9 cellular contexts compared by ENCODE assay signal in the genomic region with DNA sequence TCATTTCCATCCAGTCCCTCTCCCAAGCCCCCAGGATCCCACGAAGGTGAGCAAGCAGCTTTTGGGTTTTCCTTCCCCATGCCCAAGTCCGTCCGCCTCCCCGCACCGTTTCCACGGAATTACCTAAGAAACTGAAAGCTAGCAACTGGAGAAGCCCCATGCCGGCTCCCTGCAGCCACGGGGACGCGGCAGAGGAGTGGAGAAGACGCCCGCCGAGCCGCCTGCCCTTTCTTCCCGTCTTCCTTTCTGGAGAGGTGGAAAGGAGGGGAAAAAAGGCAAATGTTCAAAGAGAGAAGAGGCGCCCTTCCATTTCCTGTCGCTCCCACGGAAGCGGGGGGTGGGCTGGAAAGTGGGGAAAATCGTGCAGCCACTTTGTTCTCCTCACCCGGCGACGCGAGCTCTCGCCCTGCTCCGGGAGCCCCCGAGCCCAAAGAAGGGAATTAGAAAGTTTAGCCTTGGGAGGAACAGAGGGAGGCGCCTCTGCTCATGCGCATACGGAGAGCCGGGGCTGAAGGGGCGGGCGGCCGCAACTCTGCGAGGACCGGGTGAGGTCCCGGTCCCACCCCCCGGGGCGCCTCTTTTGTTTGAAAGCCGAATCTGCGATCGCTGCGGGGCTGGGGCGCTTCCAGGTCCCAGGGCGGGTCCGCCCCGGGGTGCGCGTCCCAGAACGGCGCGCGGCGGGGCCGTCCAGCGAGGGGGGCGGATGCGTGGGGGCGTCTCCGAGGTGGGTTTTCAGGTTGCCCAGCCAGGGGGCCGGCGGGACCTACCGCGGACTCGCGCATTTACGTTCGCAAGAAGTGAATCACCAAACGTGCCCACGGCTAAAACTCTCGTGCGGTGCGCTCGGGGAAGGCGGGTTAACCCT. TPM values are rescaled to one million over a fixed set of nuclear protein-coding genes. Genes with fewer than 3 reads are reported as not detected.
A peak's percentile ranks its signal among the peaks of the same experiment; 100 is the strongest.
DNase-seq lines count a peak whose midpoint lies in the region; ATAC-seq and TF ChIP-seq lines count a peak whose summit lies in the region.
"Had no signal": no experiment of that assay in that cellular context is flagged by ENCODE, and none has a peak within 500 bp of the region (broad histone marks: within the 10 kb centered on the region; RNA-seq: fewer than 3 reads in every experiment).

A gene (minus strand): TSS at position 436 of the 865 bp plus-strand sequence. CDS start 276 bp downstream, at position 160.

- TF ChIP-seq CTCF in activated CD8-positive, alpha-beta T cell treated with anti-CD3 and anti-CD28 coated beads for 36 hours (IDR thresholded peaks at IDR 0.05), result no peak

- H3K4me3 ChIP-seq in naive thymus-derived CD4-positive, alpha-beta T cell (ENCODE audit: low read length), result peak within 1 kb of the TSS; percentile 20

- peaks cover 0 to 3% of the 10 kb centered on the region in 2 donors for H3K4me1 ChIP-seq in naive thymus-derived CD4-positive, alpha-beta T cell (ENCODE audit: control insufficient read depth in 2 of 2, insufficient read depth in 2 of 2, low read length in 2 of 2)

- peaks cover 57% of the 10 kb centered on the region for H3K27me3 Mint-ChIP-seq in activated CD8-positive, alpha-beta T cell treated with anti-CD3 and anti-CD28 coated beads for 36 hours
- peaks cover 50 to 87% (median 58%) of the 10 kb centered on the region in 5 donors for H3K27me3 Mint-ChIP-seq in naive thymus-derived CD4-positive, alpha-beta T cell

- intact Hi-C loops in activated CD8-positive, alpha-beta T cell treated with anti-CD3 and anti-CD28 coated beads for 36 hours (cut with micrococcal nuclease), result no loop called here
- intact Hi-C loops in naive thymus-derived CD4-positive, alpha-beta T cell (cut with micrococcal nuclease), result no loop called here

- no peaks in the 10 kb centered on the region for H3K9me3 Mint-ChIP-seq in activated CD8-positive, alpha-beta T cell treated with anti-CD3 and anti-CD28 coated beads for 36 hours
- peaks cover 0 to 3% (median 0%) of the 10 kb centered on the region in 11 donors for H3K9me3 Mint-ChIP-seq in naive thymus-derived CD4-positive, alpha-beta T cell

- H3K36me3 Mint-ChIP-seq in activated CD8-positive, alpha-beta T cell treated with anti-CD3 and anti-CD28 coated beads for 36 hours (ENCODE audit: low read depth), result no peaks in the 10 kb centered on the region
- peaks cover 0 to 5% (median 0%) of the 10 kb centered on the region in 5 donors for H3K36me3 Mint-ChIP-seq in naive thymus-derived CD4-positive, alpha-beta T cell

- peak; percentile 66 for DNase-seq in DMS 273 treated with DMSO at 0.1 percent for 48 hours (lab: John Stamatoyannopoulos, UW)
- DNase-seq in Kasumi-1 (lab: John Stamatoyannopoulos, UW), result peak; percentile 67 to 74
- DNase-seq in activated CD8-positive, alpha-beta T cell treated with anti-CD3 and anti-CD28 coated beads for 36 hours, result peak; percentile 34
- DNase-seq in fibroblast of peridontal ligament (ENCODE audit: extremely low read depth), result peak; percentile 63
- DNase-seq in naive thymus-derived CD4-positive, alpha-beta T cell, result no peak
- DNase-seq in NOMO-1 treated with DMSO at 0.1 percent for 48 hours (lab: John Stamatoyannopoulos, UW; ENCODE audit: unreplicated experiment), result no peak

- CTCF ChIA-PET in activated CD8-positive, alpha-beta T cell treated with anti-CD3 and anti-CD28 coated beads for 36 hours (lab: Charles Lee), result interaction anchor here (0.9 to 1.7 kb wide), 3 partner anchors 14 to 94 kb away, joined by 3 to 4 read pairs (median 3); no protein-coding TSS in a partner anchor
- CTCF ChIA-PET in naive thymus-derived CD4-positive, alpha-beta T cell (lab: Charles Lee), result no interaction called here

- no peaks in the 10 kb centered on the region for H3K9me3 ChIP-seq in naive thymus-derived CD4-positive, alpha-beta T cell (ENCODE audit: control insufficient read depth in 2 of 3, low read length in 3 of 3)

- peak; percentile 64 for ATAC-seq in activated CD8-positive, alpha-beta T cell treated with anti-CD3 and anti-CD28 coated beads for 36 hours
- no peak for ATAC-seq in naive thymus-derived CD4-positive, alpha-beta T cell
- no peak for ATAC-seq in GM21447 (IDR thresholded peaks at IDR 0.05; ENCODE audit: unreplicated experiment)
- ATAC-seq in HG03442 (IDR thresholded peaks at IDR 0.05; ENCODE audit: unreplicated experiment), result no peak

- peak within 1 kb of the TSS; percentile 68 for H3K4me3 Mint-ChIP-seq in activated CD8-positive, alpha-beta T cell treated with anti-CD3 and anti-CD28 coated beads for 36 hours
- H3K4me3 Mint-ChIP-seq in naive thymus-derived CD4-positive, alpha-beta T cell, result peak within 1 kb of the TSS; percentile 68 to 89 (median 79)

- H3K27me3 ChIP-seq in naive thymus-derived CD4-positive, alpha-beta T cell (ENCODE audit: control insufficient read depth in 2 of 2, insufficient read depth in 2 of 2, low read length in 2 of 2), result peaks cover 0 to 13% of the 10 kb centered on the region in 2 donors

- H3K4me1 Mint-ChIP-seq in activated CD8-positive, alpha-beta T cell treated with anti-CD3 and anti-CD28 coated beads for 36 hours (ENCODE audit: low read depth), result peaks cover 19% of the 10 kb centered on the region
- H3K4me1 Mint-ChIP-seq in naive thymus-derived CD4-positive, alpha-beta T cell, result peaks cover 12 to 33% (median 24%) of the 10 kb centered on the region in 7 donors

- POLR2A ChIA-PET in activated CD8-positive, alpha-beta T cell treated with anti-CD3 and anti-CD28 coated beads for 36 hours (lab: Charles Lee), result interaction anchor here (0.8 to 1.1 kb wide), 2 partner anchors 16 to 112 kb away, joined by 3 to 4 read pairs; a partner anchor contains a TSS
- POLR2A ChIA-PET in naive thymus-derived CD4-positive, alpha-beta T cell (lab: Charles Lee), result no interaction called here

- H3K36me3 ChIP-seq in naive thymus-derived CD4-positive, alpha-beta T cell (ENCODE audit: control insufficient read depth in 2 of 3, insufficient read depth in 3 of 3, low read length in 3 of 3), result no peaks in the 10 kb centered on the region

- H3K27ac ChIP-seq in naive thymus-derived CD4-positive, alpha-beta T cell (ENCODE audit: low read depth, low read length), result no peak within 1 kb of the TSS

- no peak within 1 kb of the TSS for H3K27ac Mint-ChIP-seq in activated CD8-positive, alpha-beta T cell treated with anti-CD3 and anti-CD28 coated beads for 36 hours
- no peak within 1 kb of the TSS for H3K27ac Mint-ChIP-seq in naive thymus-derived CD4-positive, alpha-beta T cell

RNA-seq across cellular contexts. Expression of the gene that starts here (rescaled TPM):
- under 1 TPM; 0.20 to 0.36 TPM for total RNA-seq in activated CD8-positive, alpha-beta T cell treated with anti-CD3 and anti-CD28 coated beads for 36 hours
- total RNA-seq in naive thymus-derived CD4-positive, alpha-beta T cell, result not detected
- under 1 TPM; 0.65 to 0.82 TPM for polyA plus RNA-seq in naive thymus-derived CD4-positive, alpha-beta T cell
- total RNA-seq: T-helper 2 cell treated with Interferon-gamma antibody and Interleukin-4, amounts not matched to agents 100 ng/mL and 5 ng/mL, for 36 hours had no signal

Comparison
In these comparisons a context has a peak if more than half of its experiments do, and no peak if none do; other contexts are left out.
1. Peak in DNase-seq and ATAC-seq in activated CD8-positive, alpha-beta T cell treated with anti-CD3 and anti-CD28 coated beads for 36 hours; RNA of the gene not detected or under 1 TPM.
2. DNase-seq: peak in DMS 273 treated with DMSO at 0.1 percent for 48 hours (single experiment), Kasumi-1 (2 of 2) and fibroblast of peridontal ligament (single experiment); none in naive thymus-derived CD4-positive, alpha-beta T cell (0 of 9) and NOMO-1 treated with DMSO at 0.1 percent for 48 hours (single experiment).